11 cellular contexts compared by ENCODE assay signal in the genomic region with DNA sequence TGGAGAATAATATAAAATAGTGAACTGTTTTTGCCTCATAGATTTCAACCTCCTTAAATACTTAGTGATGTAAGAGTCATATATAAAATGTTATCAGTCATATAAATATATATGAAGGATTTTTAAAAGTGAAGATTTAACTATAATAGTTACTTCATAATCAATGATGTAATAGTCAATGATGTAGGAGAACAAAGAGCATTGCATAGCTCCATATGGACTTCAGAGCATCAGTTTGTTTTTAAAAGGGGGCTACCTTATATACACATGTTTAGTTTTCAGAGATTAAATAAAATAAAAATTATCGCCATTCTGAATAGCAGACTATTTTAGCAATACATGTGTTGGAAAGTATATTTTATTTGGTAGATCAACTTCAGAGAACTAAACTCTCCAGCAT. TPM values are rescaled to one million over a fixed set of nuclear protein-coding genes. Genes with fewer than 3 reads are reported as not detected.
A peak's percentile ranks its signal among the peaks of the same experiment; 100 is the strongest.
DNase-seq lines count a peak whose midpoint lies in the region; ATAC-seq, FAIRE-seq and TF ChIP-seq lines count a peak whose summit lies in the region.
"Had no signal": no experiment of that assay in that cellular context is flagged by ENCODE, and none has a peak within 500 bp of the region (broad histone marks: within the 10 kb centered on the region; RNA-seq: fewer than 3 reads in every experiment).

No MANE protein-coding gene starts in this region.

- peak overlapping the region in 2 of 3 donors; percentile 63 to 67 for H3K4me3 ChIP-seq in right lobe of liver

- WGBS in right lobe of liver (ENCODE audit: insufficient coverage, low coverage, low lambda C conversion rate, missing lambda C conversion rate) = 50% methylated on average over 1 of the region's 1 CpG

- intact Hi-C loops in right lobe of liver (cut with DNase I) = no loop called here

- H3K4me3 Mint-ChIP-seq in stimulated activated naive CD8-positive, alpha-beta T cell treated with anti-CD3 and anti-CD28 coated beads, Interleukin-15, amount 100 ng/mL, for 72 hours = peak overlapping the region in 1 of 2 donors; percentile 77
- peak overlapping the region; percentile 88 for H3K4me3 Mint-ChIP-seq in activated naive CD8-positive, alpha-beta T cell treated with anti-CD3 and anti-CD28 coated beads, Interleukin-2, amount 10 ng/mL, durations not matched to agents 7 days and 5 days
- H3K4me3 Mint-ChIP-seq: activated T-helper 17 cell treated with anti-CD3 and anti-CD28 coated beads, Interleukin-2, amount 50 U/mL, for 72 hours had no signal

- FAIRE-seq in GM19239 (lab: Jason Lieb, UNC) = no peak

- no peaks in the 10 kb centered on the region for H3K36me3 ChIP-seq in right lobe of liver

- ATAC-seq in stimulated activated naive CD8-positive, alpha-beta T cell treated with anti-CD3 and anti-CD28 coated beads, Interleukin-15, amount 100 ng/mL, for 72 hours = no peak
- no peak for ATAC-seq in stimulated activated naive CD8-positive, alpha-beta T cell treated with anti-CD3 and anti-CD28 coated beads, Interleukin-15, Interleukin-2, amounts not matched to agents 100 U/mL and 50 U/mL, for 24 hours
- no peak for ATAC-seq in activated naive CD8-positive, alpha-beta T cell treated with anti-CD3 and anti-CD28 coated beads, Interleukin-2, amount 10 ng/mL, durations not matched to agents 7 days and 5 days (ENCODE audit: low read depth)
- ATAC-seq in right lobe of liver = no peak
- ATAC-seq in HG02852 (IDR thresholded peaks at IDR 0.05; ENCODE audit: unreplicated experiment) = no peak
- no peak for ATAC-seq in GM21619 (IDR thresholded peaks at IDR 0.05; ENCODE audit: unreplicated experiment)
- ATAC-seq in HG03095 (IDR thresholded peaks at IDR 0.05; ENCODE audit: unreplicated experiment) = no peak
- ATAC-seq: activated T-helper 17 cell treated with anti-CD3 and anti-CD28 coated beads, Interleukin-2, amount 50 U/mL, for 72 hours had no signal

- no peak for TF ChIP-seq CTCF in right lobe of liver (IDR thresholded peaks at IDR 0.05)

- DNase-seq in stimulated activated naive CD8-positive, alpha-beta T cell treated with anti-CD3 and anti-CD28 coated beads, Interleukin-15, amount 100 ng/mL, for 72 hours = no peak
- no peak for DNase-seq in stimulated activated naive CD8-positive, alpha-beta T cell treated with anti-CD3 and anti-CD28 coated beads, Interleukin-15, Interleukin-2, amounts not matched to agents 100 U/mL and 50 U/mL, for 24 hours
- no peak for DNase-seq in activated naive CD8-positive, alpha-beta T cell treated with anti-CD3 and anti-CD28 coated beads, Interleukin-2, amount 10 ng/mL, durations not matched to agents 7 days and 5 days
- DNase-seq in right lobe of liver (no peak), GM19239 (ENCODE audit: insufficient read length, low spot score) (no peak)
- DNase-seq: DMS79, NCI-H1105 treated with DMSO at 0.1 percent for 48 hours had no signal

- POLR2A ChIA-PET in activated naive CD8-positive, alpha-beta T cell treated with anti-CD3 and anti-CD28 coated beads, Interleukin-2, amount 10 ng/mL, durations not matched to agents 7 days and 5 days (lab: Charles Lee) = interaction anchor here (0.8 to 1.0 kb wide), 2 partner anchors 70 to 321 kb away, joined by 4 to 6 read pairs; a partner anchor contains a TSS

- no peaks in the 10 kb centered on the region for H3K9me3 ChIP-seq in right lobe of liver

- TF ChIP-seq POLR2A in right lobe of liver (IDR thresholded peaks at IDR 0.05) = no peak

- H3K27ac Mint-ChIP-seq in stimulated activated naive CD8-positive, alpha-beta T cell treated with anti-CD3 and anti-CD28 coated beads, Interleukin-15, amount 100 ng/mL, for 72 hours = peak overlapping the region; percentile 96 to 97
- H3K27ac Mint-ChIP-seq in activated naive CD8-positive, alpha-beta T cell treated with anti-CD3 and anti-CD28 coated beads, Interleukin-2, amount 10 ng/mL, durations not matched to agents 7 days and 5 days = peak overlapping the region; percentile 27

- no peak overlapping the region for H3K27ac ChIP-seq in right lobe of liver

- H3K36me3 Mint-ChIP-seq in activated naive CD8-positive, alpha-beta T cell treated with anti-CD3 and anti-CD28 coated beads, Interleukin-2, amount 10 ng/mL, durations not matched to agents 7 days and 5 days = peaks cover 18% of the 10 kb centered on the region

- H3K4me1 Mint-ChIP-seq in stimulated activated naive CD8-positive, alpha-beta T cell treated with anti-CD3 and anti-CD28 coated beads, Interleukin-15, amount 100 ng/mL, for 72 hours = peaks cover 34% of the 10 kb centered on the region
- peaks cover 18% of the 10 kb centered on the region for H3K4me1 Mint-ChIP-seq in activated naive CD8-positive, alpha-beta T cell treated with anti-CD3 and anti-CD28 coated beads, Interleukin-2, amount 10 ng/mL, durations not matched to agents 7 days and 5 days

- peaks cover 0 to 16% (median 6%) of the 10 kb centered on the region in 4 donors for H3K4me1 ChIP-seq in right lobe of liver

- no peaks in the 10 kb centered on the region for H3K27me3 ChIP-seq in right lobe of liver

- H3K9me3 Mint-ChIP-seq in stimulated activated naive CD8-positive, alpha-beta T cell treated with anti-CD3 and anti-CD28 coated beads, Interleukin-15, amount 100 ng/mL, for 72 hours = no peaks in the 10 kb centered on the region
- H3K9me3 Mint-ChIP-seq in activated naive CD8-positive, alpha-beta T cell treated with anti-CD3 and anti-CD28 coated beads, Interleukin-2, amount 10 ng/mL, durations not matched to agents 7 days and 5 days = peaks cover 2% of the 10 kb centered on the region
- H3K9me3 Mint-ChIP-seq: activated T-helper 17 cell treated with anti-CD3 and anti-CD28 coated beads, Interleukin-2, amount 50 U/mL, for 72 hours had no signal

- H3K27me3 Mint-ChIP-seq in stimulated activated naive CD8-positive, alpha-beta T cell treated with anti-CD3 and anti-CD28 coated beads, Interleukin-15, amount 100 ng/mL, for 72 hours = no peaks in the 10 kb centered on the region
- no peaks in the 10 kb centered on the region for H3K27me3 Mint-ChIP-seq in activated naive CD8-positive, alpha-beta T cell treated with anti-CD3 and anti-CD28 coated beads, Interleukin-2, amount 10 ng/mL, durations not matched to agents 7 days and 5 days
- H3K27me3 Mint-ChIP-seq: activated T-helper 17 cell treated with anti-CD3 and anti-CD28 coated beads, Interleukin-2, amount 50 U/mL, for 72 hours had no signal

RNA-seq across cellular contexts. Expression of a gene that starts 29.1 kb away (rescaled TPM):
- 10 to 100 TPM; 58.7 to 65.3 TPM for total RNA-seq in activated naive CD8-positive, alpha-beta T cell treated with anti-CD3 and anti-CD28 coated beads, Interleukin-2, amount 10 ng/mL, durations not matched to agents 7 days and 5 days
- 10 to 100 TPM; 10.5 to 14.6 (median 12.4) TPM for total RNA-seq in right lobe of liver
